ENCODE assay signal across 8 cellular contexts in the genomic region with DNA sequence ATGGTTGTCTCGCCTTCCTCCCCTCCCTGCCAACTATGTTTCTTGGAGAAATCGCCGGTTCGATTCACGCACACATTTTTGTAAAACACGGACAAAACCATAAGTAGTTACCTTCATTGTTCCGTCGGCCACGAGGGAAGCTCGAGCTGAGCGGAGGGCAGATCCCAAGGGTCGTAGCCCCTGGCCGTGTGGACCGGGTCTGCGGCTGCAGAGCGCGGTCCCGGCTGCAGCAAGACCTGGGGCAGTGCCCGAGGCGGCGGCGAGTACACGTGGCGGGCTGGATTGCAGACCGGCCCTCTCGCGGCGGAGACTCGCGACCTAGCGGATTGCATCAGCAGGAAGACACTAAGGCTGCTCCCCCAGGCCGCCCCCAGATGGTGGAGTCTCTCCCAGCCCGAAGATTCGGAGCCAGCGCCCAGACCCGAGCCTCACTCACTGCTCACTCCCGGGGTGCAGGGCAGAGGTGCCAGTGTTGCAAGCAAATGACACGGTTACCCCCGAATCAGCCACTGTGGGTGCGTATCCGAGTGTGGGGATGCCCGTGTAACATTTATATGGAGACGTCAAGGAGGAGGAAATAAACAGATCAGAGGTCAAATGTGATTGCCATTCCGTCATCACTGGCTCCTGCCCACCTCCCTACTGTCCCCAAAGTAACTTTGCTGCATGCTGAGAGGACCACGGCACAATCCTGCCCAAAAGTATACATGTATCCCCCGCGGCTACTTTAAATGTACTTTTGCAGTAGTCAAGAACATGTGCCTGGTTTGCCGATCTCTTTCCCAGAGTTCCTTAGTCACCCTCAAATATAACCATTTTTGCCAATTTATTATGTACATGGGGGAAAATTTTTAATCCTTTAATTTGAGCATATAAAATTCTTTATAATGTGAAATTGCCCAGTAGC. TPM values are rescaled to one million over a fixed set of nuclear protein-coding genes. Genes with fewer than 3 reads are reported as not detected.
A peak's percentile ranks its signal among the peaks of the same experiment; 100 is the strongest.
DNase-seq lines count a peak whose midpoint lies in the region; ATAC-seq and TF ChIP-seq lines count a peak whose summit lies in the region.

A gene with protein sequence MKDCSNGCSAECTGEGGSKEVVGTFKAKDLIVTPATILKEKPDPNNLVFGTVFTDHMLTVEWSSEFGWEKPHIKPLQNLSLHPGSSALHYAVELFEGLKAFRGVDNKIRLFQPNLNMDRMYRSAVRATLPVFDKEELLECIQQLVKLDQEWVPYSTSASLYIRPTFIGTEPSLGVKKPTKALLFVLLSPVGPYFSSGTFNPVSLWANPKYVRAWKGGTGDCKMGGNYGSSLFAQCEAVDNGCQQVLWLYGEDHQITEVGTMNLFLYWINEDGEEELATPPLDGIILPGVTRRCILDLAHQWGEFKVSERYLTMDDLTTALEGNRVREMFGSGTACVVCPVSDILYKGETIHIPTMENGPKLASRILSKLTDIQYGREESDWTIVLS (minus strand): TSS at position 286 of the 907 bp plus-strand sequence. CDS start 169 bp downstream, at position 117.

- DNase-seq in breast epithelium (ENCODE audit: low spot score in 2 of 2), result peak in 1 of 2 donors; percentile 54
- no peak for DNase-seq in MCF 10A (ENCODE audit: unreplicated experiment)
- DNase-seq in RPMI7951 (ENCODE audit: low read depth), result peak; percentile 78
- DNase-seq in ascending aorta (ENCODE audit: low spot score in 2 of 2), result peak; percentile 31 to 75
- peak; percentile 4 to 44 for DNase-seq in hippocampal formation (lab: John Stamatoyannopoulos, UW)
- peak; percentile 27 for DNase-seq in renal cortical epithelial cell (ENCODE audit: low read depth)
- no peak for DNase-seq in cortex of kidney (lab: John Stamatoyannopoulos, UW)

- peak within 1 kb of the TSS; percentile 53 to 69 (median 59) for H3K4me3 ChIP-seq in breast epithelium
- peak within 1 kb of the TSS; percentile 57 to 79 for H3K4me3 ChIP-seq in ascending aorta

- H3K4me3 Mint-ChIP-seq in MCF 10A (ENCODE audit: unreplicated experiment), result no peak within 1 kb of the TSS

- CTCF ChIA-PET in MCF 10A (lab: Yijun Ruan, JAX), result interaction anchor here (0.6 to 0.8 kb wide), 3 partner anchors 10 to 18 kb away, joined by 3 to 4 read pairs (median 3); no protein-coding TSS in a partner anchor

- H3K4me1 ChIP-seq in breast epithelium (no peaks in the 10 kb centered on the region), ascending aorta (peaks cover 3% of the 10 kb centered on the region in 2 donors)

- H3K27ac Mint-ChIP-seq in MCF 10A (ENCODE audit: low read depth, unreplicated experiment), result no peak within 1 kb of the TSS

- H3K27ac ChIP-seq in breast epithelium (no peak within 1 kb of the TSS), ascending aorta (peak within 1 kb of the TSS in 1 of 2 donors; percentile 0)

- H3K27me3 ChIP-seq in breast epithelium (no peaks in the 10 kb centered on the region), ascending aorta (no peaks in the 10 kb centered on the region)

- no peaks in the 10 kb centered on the region for H3K9me3 Mint-ChIP-seq in MCF 10A (ENCODE audit: unreplicated experiment)

- no TSS peak for BruUV-seq in MCF 10A (replicated peaks; lab: Mats Ljungman, UMichigan)

- intact Hi-C loops in breast epithelium (cut with DNase I; ENCODE audit: low total_unique reads), result no loop called here
- intact Hi-C loops in MCF 10A (cut with micrococcal nuclease), result no loop called here
- intact Hi-C loops in ascending aorta (cut with DNase I), result no loop called here

- POLR2A ChIA-PET in MCF 10A (lab: Yijun Ruan, JAX), result interaction anchor here (0.6 kb wide), 1 partner anchor 12 kb away, joined by 3 read pairs; no protein-coding TSS in a partner anchor

- peak; percentile 35 for ATAC-seq in HG03135 (IDR thresholded peaks at IDR 0.05; ENCODE audit: unreplicated experiment)

- no peak for TF ChIP-seq POLR2A in breast epithelium (IDR thresholded peaks at IDR 0.05)

- H3K27me3 Mint-ChIP-seq in MCF 10A (ENCODE audit: insufficient read depth, unreplicated experiment), result no peaks in the 10 kb centered on the region

- H3K36me3 ChIP-seq in breast epithelium, result no peaks in the 10 kb centered on the region
- no peaks in the 10 kb centered on the region for H3K36me3 ChIP-seq in ascending aorta

- peaks cover 7% of the 10 kb centered on the region for H3K4me1 Mint-ChIP-seq in MCF 10A (ENCODE audit: insufficient read depth, unreplicated experiment)

- TF ChIP-seq CTCF in breast epithelium (IDR thresholded peaks at IDR 0.05), result no peak
- TF ChIP-seq CTCF in MCF 10A (IDR thresholded peaks at IDR 0.05; ENCODE audit: unreplicated experiment), result no peak
- TF ChIP-seq CTCF in ascending aorta (IDR thresholded peaks at IDR 0.05), result no peak

- H3K9me3 ChIP-seq in breast epithelium (no peaks in the 10 kb centered on the region), ascending aorta (no peaks in the 10 kb centered on the region)

- no peaks in the 10 kb centered on the region for H3K36me3 Mint-ChIP-seq in MCF 10A (ENCODE audit: insufficient read depth, unreplicated experiment)

RNA-seq across cellular contexts. Expression of the gene that starts here (rescaled TPM):
- total RNA-seq in breast epithelium (10 to 100 TPM in 2 of 3 donors, 1 to 10 TPM in 1; 8.8 to 35.8 (median 12.1) TPM), MCF 10A (2022) (0.12 and 0.20 TPM in 2 replicates), ascending aorta (16.5 TPM), renal cortical epithelial cell (22.6 and 27.8 TPM in 2 replicates)
- total RNA-seq in RPMI7951 (2014; rRNA removed; shearing (Covaris generic)), result 85.7 and 108 TPM in 2 replicates

Comparison
In these comparisons a context has a peak if more than half of its experiments do, and no peak if none do; other contexts are left out.
1. DNase-seq: peak in RPMI7951 (single experiment), ascending aorta (2 of 2), hippocampal formation (2 of 2) and renal cortical epithelial cell (single experiment); none in MCF 10A (single experiment) and cortex of kidney (single experiment).